1 cellular context compared by ENCODE assay signal in genomic region chr10:101019440-101019703, GRCh38.
TF ChIP-seq lines count a peak whose summit lies in the region.

No MANE protein-coding gene starts in this region.

TF ChIP-seq in H1, 55 proteins besides CTCF, POLR2A, EP300 and RAD21:
- TF ChIP-seq SIRT6 (IDR thresholded peaks at IDR 0.05; ENCODE audit: low read length) (no peak), SIX5 (IDR thresholded peaks at IDR 0.05; ENCODE audit: low read depth, low read length) (no peak), NRF1 (IDR thresholded peaks at IDR 0.05; ENCODE audit: low read depth, low read length) (no peak), TBP (IDR thresholded peaks at IDR 0.05; ENCODE audit: low read depth, low read length) (no peak), BACH1 (IDR thresholded peaks at IDR 0.05; ENCODE audit: low read length) (no peak), BCL11A (IDR thresholded peaks at IDR 0.05; ENCODE audit: low read depth in 2 of 2, low read length in 2 of 2) (no peak), MAX (IDR thresholded peaks at IDR 0.05) (no peak), TAF1 (IDR thresholded peaks at IDR 0.05; ENCODE audit: low read depth, low read length) (no peak), CTBP2 (IDR thresholded peaks at IDR 0.05; ENCODE audit: borderline replicate concordance, insufficient read depth, insufficient read length, low read length) (no peak), YY1 (IDR thresholded peaks at IDR 0.05; ENCODE audit: low read depth, low read length) (no peak), SUZ12 (IDR thresholded peaks at IDR 0.05; ENCODE audit: low read length) (no peak), TCF12 (IDR thresholded peaks at IDR 0.05; ENCODE audit: low read depth, low read length) (no peak)
